28 cellular contexts compared by ENCODE assay signal in genomic region chr9:126548312-126548711, GRCh38.
"Had no signal": no experiment of that assay in that cellular context is flagged by ENCODE, and none has a peak within 500 bp of the region (broad histone marks: within the 10 kb centered on the region; RNA-seq: fewer than 3 reads in every experiment).

No MANE protein-coding gene starts in this region.

- H3K27ac ChIP-seq: SK-N-MC had no signal

- H3K4me3 Mint-ChIP-seq: activated B cell treated with CpG ODN at 0.5 μM for 24 hours; activated CD4-positive, alpha-beta T cell treated with anti-CD3 and anti-CD28 coated beads, Interleukin-2, amount 10 ng/mL, durations not matched to agents 24 days and 14 days; activated CD8-positive, alpha-beta memory T cell treated with anti-CD3 and anti-CD28 coated beads, Interleukin-2, amount 10 ng/mL, durations not matched to agents 7 days and 5 days; activated naive CD4-positive, alpha-beta T cell treated with anti-CD3 and anti-CD28 coated beads for 36 hours; activated naive CD8-positive, alpha-beta T cell; activated T-cell treated with anti-CD3 and anti-CD28 coated beads, Interleukin-2, amount 50 U/mL, for 4 hours; brain; central memory CD8-positive, alpha-beta T cell; T-cell had no signal

- ATAC-seq: activated CD8-positive, alpha-beta memory T cell treated with anti-CD3 and anti-CD28 coated beads, Interleukin-2, amount 10 ng/mL, durations not matched to agents 7 days and 5 days; Right ventricle myocardium inferior; T-cell had no signal

- H3K9me3 Mint-ChIP-seq: activated B cell treated with CpG ODN at 0.5 μM for 24 hours; activated CD4-positive, alpha-beta T cell treated with anti-CD3 and anti-CD28 coated beads, Interleukin-2, amount 10 ng/mL, durations not matched to agents 24 days and 14 days; activated naive CD4-positive, alpha-beta T cell treated with anti-CD3 and anti-CD28 coated beads for 36 hours; activated T-cell treated with anti-CD3 and anti-CD28 coated beads, Interleukin-2, amount 50 U/mL, for 4 hours; central memory CD8-positive, alpha-beta T cell; T-cell had no signal

- H3K4me1 Mint-ChIP-seq: activated B cell treated with CpG ODN at 0.5 μM for 24 hours; activated CD4-positive, alpha-beta T cell treated with anti-CD3 and anti-CD28 coated beads, Interleukin-2, amount 10 ng/mL, durations not matched to agents 24 days and 14 days; activated CD8-positive, alpha-beta memory T cell treated with anti-CD3 and anti-CD28 coated beads, Interleukin-2, amount 10 ng/mL, durations not matched to agents 7 days and 5 days; central memory CD8-positive, alpha-beta T cell; T-cell had no signal

- H3K27me3 Mint-ChIP-seq: activated B cell treated with CpG ODN at 0.5 μM for 24 hours; activated CD4-positive, alpha-beta T cell treated with anti-CD3 and anti-CD28 coated beads, Interleukin-2, amount 10 ng/mL, durations not matched to agents 24 days and 14 days; brain; central memory CD8-positive, alpha-beta T cell had no signal

- H3K27ac Mint-ChIP-seq: activated B cell treated with CpG ODN at 0.5 μM for 24 hours; activated CD4-positive, alpha-beta T cell treated with anti-CD3 and anti-CD28 coated beads, Interleukin-2, amount 10 ng/mL, durations not matched to agents 24 days and 14 days; activated CD8-positive, alpha-beta memory T cell treated with anti-CD3 and anti-CD28 coated beads, Interleukin-2, amount 10 ng/mL, durations not matched to agents 7 days and 5 days; activated naive CD4-positive, alpha-beta T cell treated with anti-CD3 and anti-CD28 coated beads for 36 hours; activated naive CD8-positive, alpha-beta T cell; T-cell had no signal

- DNase-seq: activated B cell treated with CpG ODN at 0.5 μM for 24 hours; activated CD4-positive, alpha-beta T cell treated with anti-CD3 and anti-CD28 coated beads for 1 hour; activated CD4-positive, alpha-beta T cell treated with anti-CD3 and anti-CD28 coated beads, Interleukin-2, amount 10 ng/mL, durations not matched to agents 24 days and 14 days; activated CD4-positive, alpha-beta T cell treated with anti-CD3 and anti-CD28 coated beads, Interleukin-2, amount 50 U/mL, for 48 hours; activated CD8-positive, alpha-beta memory T cell treated with anti-CD3 and anti-CD28 coated beads, Interleukin-2, amount 10 ng/mL, durations not matched to agents 7 days and 5 days; activated effector memory CD4-positive, alpha-beta T cell treated with anti-CD3 and anti-CD28 coated beads, Interleukin-2, amount 50 U/mL, for 16 hours; activated naive CD4-positive, alpha-beta T cell treated with anti-CD3 and anti-CD28 coated beads for 36 hours; activated T-cell treated with anti-CD3 and anti-CD28 coated beads, Interleukin-2, amount 50 U/mL, for 4 hours; amygdala; Kasumi-1; NCI-H1092 treated with DMSO at 0.1 percent for 48 hours; NCI-H1417 treated with DMSO at 0.1 percent for 48 hours; NCI-H1694; NCI-H2029; NCI-H2107; NCI-H2171 treated with DMSO at 0.1 percent for 48 hours; NCI-H226; NCI-H526 treated with DMSO at 0.1 percent for 48 hours; NCI-H82; RPMI8226; T-cell; T-helper 2 cell; T1000 had no signal

- H3K4me3 ChIP-seq: SK-N-MC had no signal

- H3K36me3 Mint-ChIP-seq: activated CD8-positive, alpha-beta memory T cell treated with anti-CD3 and anti-CD28 coated beads, Interleukin-2, amount 10 ng/mL, durations not matched to agents 7 days and 5 days; activated naive CD8-positive, alpha-beta T cell; brain; T-cell had no signal
